22 cellular contexts compared by ENCODE assay signal in the genomic region with DNA sequence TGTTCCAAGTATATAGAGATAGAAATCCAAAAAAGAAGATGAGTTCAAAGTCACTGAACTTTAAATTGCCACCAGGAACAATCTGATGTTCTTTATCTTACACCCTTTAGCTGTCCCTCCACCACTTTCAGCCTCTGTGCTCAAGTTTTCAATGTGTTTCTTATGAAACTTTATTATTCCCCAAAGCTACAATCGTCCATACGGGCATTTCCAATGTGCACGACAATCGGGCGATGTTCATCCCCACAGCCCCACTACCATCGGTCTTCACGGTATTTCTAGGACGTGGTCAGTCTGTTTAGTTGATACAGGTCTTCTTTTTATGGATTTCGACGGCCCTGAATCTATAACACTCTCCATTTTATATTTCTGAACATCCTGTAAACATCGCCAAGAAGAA.
"Had no signal": no experiment of that assay in that cellular context is flagged by ENCODE, and none has a peak within 500 bp of the region (broad histone marks: within the 10 kb centered on the region; RNA-seq: fewer than 3 reads in every experiment).

No MANE protein-coding gene starts in this region.

- H3K27ac ChIP-seq: colonic mucosa, epithelial cell of prostate, esophagus squamous epithelium, gastrocnemius medialis, left lung, lower lobe of right lung had no signal

- DNase-seq: cerebellar nuclear complex; colonic mucosa; cortex of kidney; effector CD8-positive, alpha-beta T cell; effector memory CD8-positive, alpha-beta T cell; endodermal cell; erythroblast; esophagus squamous epithelium; foreskin fibroblast; foreskin melanocyte; gastrocnemius medialis; glutamatergic neuron; hippocampal formation; kidney; kidney glomerular epithelial cell; left lung; lower lobe of right lung; mesenchymal stem cell; mucosa of descending colon; naive B cell had no signal

- H3K36me3 ChIP-seq: colonic mucosa, esophagus squamous epithelium, gastrocnemius medialis, left lung, lower lobe of right lung had no signal

- H3K4me3 ChIP-seq: colonic mucosa, esophagus squamous epithelium, gastrocnemius medialis, left lung, lower lobe of right lung, mucosa of descending colon had no signal

- H3K9me3 ChIP-seq: colonic mucosa, esophagus squamous epithelium, gastrocnemius medialis, left lung, lower lobe of right lung, mucosa of descending colon had no signal

- H3K4me1 ChIP-seq: colonic mucosa, esophagus squamous epithelium, gastrocnemius medialis, left lung, lower lobe of right lung had no signal

- ATAC-seq: effector memory CD8-positive, alpha-beta T cell; esophagus mucosa; gastrocnemius medialis; left lung; lower lobe of right lung; mucosa of descending colon had no signal

- H3K27me3 ChIP-seq: colonic mucosa, gastrocnemius medialis had no signal
